1 cellular context compared by ENCODE assay signal in genomic region chr14:37329189-37330001, GRCh38.
TF ChIP-seq lines count a peak whose summit lies in the region.

No MANE protein-coding gene starts in this region.

TF ChIP-seq in HepG2, 621 proteins besides CTCF, POLR2A, EP300 and RAD21 (continued from another document and continues in another):
- TF ChIP-seq ATF2 (CRISPR knock-in tag; IDR thresholded peaks at IDR 0.05) (peak; percentile 49), ZNF282 (IDR thresholded peaks at IDR 0.05; ENCODE audit: partially characterized antibody) (no peak), PBX3 (CRISPR knock-in tag; IDR thresholded peaks at IDR 0.05; ENCODE audit: borderline replicate concordance) (no peak), ZNF800 (CRISPR knock-in tag; IDR thresholded peaks at IDR 0.05) (0 out of 2 replicates have a peak, but pooled peaks have one; percentile 32), ZNF503 (CRISPR knock-in tag; IDR thresholded peaks at IDR 0.05) (peak; percentile 56), TFDP2 (CRISPR knock-in tag; IDR thresholded peaks at IDR 0.05) (no peak; the same call in 1 of the 2 replicates), ATF5 (CRISPR knock-in tag; IDR thresholded peaks at IDR 0.05; ENCODE audit: low read depth) (no peak), SAFB2 (CRISPR knock-in tag; IDR thresholded peaks at IDR 0.05; ENCODE audit: borderline replicate concordance, low read depth) (no peak), GFI1 (CRISPR knock-in tag; IDR thresholded peaks at IDR 0.05; ENCODE audit: borderline replicate concordance) (peak; percentile 75), ZNF883 (CRISPR knock-in tag; IDR thresholded peaks at IDR 0.05; ENCODE audit: not compliant biosample characterization) (no peak), TOE1 (CRISPR knock-in tag; IDR thresholded peaks at IDR 0.05) (peak; percentile 28; the same call in 1 of the 2 replicates), RNF219 (CRISPR knock-in tag; IDR thresholded peaks at IDR 0.05) (peak; percentile 57; the same call in 1 of the 2 replicates), KAT7 (CRISPR knock-in tag; IDR thresholded peaks at IDR 0.05; ENCODE audit: borderline replicate concordance) (peak; percentile 75; the same call in 1 of the 2 replicates), KLF11 (CRISPR knock-in tag; IDR thresholded peaks at IDR 0.05) (no peak), TCF7L2 (IDR thresholded peaks at IDR 0.05; ENCODE audit: low read depth, low read length) (peak; percentile 55; the same call in 1 of the 2 replicates), ZNF781 (CRISPR knock-in tag; IDR thresholded peaks at IDR 0.05; ENCODE audit: borderline replicate concordance, not compliant biosample characterization) (no peak), ISL2 (CRISPR knock-in tag; IDR thresholded peaks at IDR 0.05) (peak; percentile 89), RARG (CRISPR knock-in tag; IDR thresholded peaks at IDR 0.05; ENCODE audit: low read depth) (0 out of 2 replicates have a peak, but pooled peaks have one; percentile 33), CBX5 (CRISPR knock-in tag; IDR thresholded peaks at IDR 0.05; ENCODE audit: borderline replicate concordance) (no peak), HDAC2 (CRISPR knock-in tag; IDR thresholded peaks at IDR 0.05) (peak; percentile 25), HNF4G (IDR thresholded peaks at IDR 0.05; ENCODE audit: borderline replicate concordance, low read depth, low read length) (peak; percentile 11; the same call in 1 of the 2 replicates), HNF4G (CRISPR knock-in tag; IDR thresholded peaks at IDR 0.05; ENCODE audit: borderline replicate concordance, low read depth) (no peak), ZNF724P (CRISPR knock-in tag; IDR thresholded peaks at IDR 0.05; ENCODE audit: borderline replicate concordance) (no peak), PRMT3 (CRISPR knock-in tag; IDR thresholded peaks at IDR 0.05; ENCODE audit: borderline replicate concordance, low read depth) (no peak), SKIL (CRISPR knock-in tag; IDR thresholded peaks at IDR 0.05; ENCODE audit: borderline replicate concordance) (no peak), NKX3-1 (CRISPR knock-in tag; IDR thresholded peaks at IDR 0.05) (peak; percentile 69; the same call in 1 of the 2 replicates), ZNF547 (CRISPR knock-in tag; IDR thresholded peaks at IDR 0.05) (no peak), FOXP1 (IDR thresholded peaks at IDR 0.05) (peak; percentile 40; the same call in 1 of the 2 replicates), FOXP1 (CRISPR knock-in tag; IDR thresholded peaks at IDR 0.05) (peak; percentile 97), ATF1 (CRISPR knock-in tag; IDR thresholded peaks at IDR 0.05) (no peak), RXRB (CRISPR knock-in tag; IDR thresholded peaks at IDR 0.05; ENCODE audit: borderline replicate concordance) (peak; percentile 73), ARID4A (CRISPR knock-in tag; IDR thresholded peaks at IDR 0.05; ENCODE audit: borderline replicate concordance) (no peak), ZFY (CRISPR knock-in tag; IDR thresholded peaks at IDR 0.05) (no peak), ZNF256 (CRISPR knock-in tag; conservative IDR thresholded peaks at IDR 0.05) (no peak), KDM5A (IDR thresholded peaks at IDR 0.05; ENCODE audit: borderline replicate concordance, low read length) (no peak), BRCA1 (CRISPR knock-in tag; IDR thresholded peaks at IDR 0.05) (peak; percentile 73; the same call in 1 of the 2 replicates), GATAD1 (CRISPR knock-in tag; IDR thresholded peaks at IDR 0.05) (peak; percentile 36; the same call in 1 of the 2 replicates), KLF6 (CRISPR knock-in tag; IDR thresholded peaks at IDR 0.05) (0 out of 2 replicates have a peak, but pooled peaks have one; percentile 44), EHMT2 (IDR thresholded peaks at IDR 0.05; ENCODE audit: borderline replicate concordance, low read depth, low read length) (peak; percentile 75; the same call in 1 of the 2 replicates), NR2F2 (IDR thresholded peaks at IDR 0.05; ENCODE audit: borderline replicate concordance, low read depth) (0 out of 2 replicates have a peak, but pooled peaks have one; percentile 15), DDIT3 (CRISPR knock-in tag; IDR thresholded peaks at IDR 0.05) (peak; percentile 17; the same call in 1 of the 2 replicates), HOXA5 (CRISPR knock-in tag; IDR thresholded peaks at IDR 0.05) (peak; percentile 52; the same call in 1 of the 2 replicates), GATAD2A (CRISPR knock-in tag; IDR thresholded peaks at IDR 0.05) (peak; percentile 90)
